ENCODE assay signal across 16 cellular contexts in genomic region chr7:159022238-159022993, GRCh38.
DNase-seq lines count a peak whose midpoint lies in the region; TF ChIP-seq lines count a peak whose summit lies in the region.
"Had no signal": no experiment of that assay in that cellular context is flagged by ENCODE, and none has a peak within 500 bp of the region (broad histone marks: within the 10 kb centered on the region; RNA-seq: fewer than 3 reads in every experiment).

No MANE protein-coding gene starts in this region.

- POLR2A ChIA-PET in activated CD4-positive, alpha-beta memory T cell treated with anti-CD3 and anti-CD28 coated beads, Interleukin-2, amount 10 ng/mL, durations not matched to agents 7 days and 5 days (lab: Charles Lee): no interaction called here

- TF ChIP-seq CTCF in right atrium auricular region (IDR thresholded peaks at IDR 0.05) (no peak), endodermal cell (conservative IDR thresholded peaks at IDR 0.05) (no peak), suprapubic skin (IDR thresholded peaks at IDR 0.05) (no peak), mesothelial cell of epicardium (IDR thresholded peaks at IDR 0.05; ENCODE audit: unreplicated experiment) (no peak)

- no peaks in the 10 kb centered on the region for H3K27me3 ChIP-seq in right atrium auricular region
- H3K27me3 ChIP-seq in endodermal cell (ENCODE audit: control insufficient read depth, insufficient read depth, low read length, poor library complexity, severe bottlenecking): no peaks in the 10 kb centered on the region
- H3K27me3 ChIP-seq in suprapubic skin: peaks cover 5% of the 10 kb centered on the region
- H3K27me3 ChIP-seq: cardiac muscle cell, tibial artery had no signal

- no peak for TF ChIP-seq POLR2A in suprapubic skin (IDR thresholded peaks at IDR 0.05)

- H3K9ac ChIP-seq in endodermal cell (ENCODE audit: extremely low read depth, low read length, poor library complexity, severe bottlenecking): no peak overlapping the region
- H3K9ac ChIP-seq: SK-N-SH had no signal

- H3K27ac Mint-ChIP-seq in endodermal cell: no peak overlapping the region
- no peak overlapping the region for H3K27ac Mint-ChIP-seq in activated CD4-positive, alpha-beta memory T cell treated with anti-CD3 and anti-CD28 coated beads, Interleukin-2, amount 10 ng/mL, durations not matched to agents 7 days and 5 days
- H3K27ac Mint-ChIP-seq in mesothelial cell of epicardium: no peak overlapping the region
- H3K27ac Mint-ChIP-seq: effector memory CD8-positive, alpha-beta T cell; HFFc6 had no signal

- WGBS in endodermal cell (ENCODE audit: insufficient coverage in 1 of 2, insufficient read length in 1 of 2), 2 experiments: 72 to 82% methylated on average over 10 to 20 of the region's 20 CpGs
- 87% methylated on average over 15 of the region's 20 CpGs for WGBS in suprapubic skin

- H3K4me1 Mint-ChIP-seq in endodermal cell: no peaks in the 10 kb centered on the region
- peaks cover 3% of the 10 kb centered on the region for H3K4me1 Mint-ChIP-seq in activated CD4-positive, alpha-beta memory T cell treated with anti-CD3 and anti-CD28 coated beads, Interleukin-2, amount 10 ng/mL, durations not matched to agents 7 days and 5 days
- H3K4me1 Mint-ChIP-seq in mesothelial cell of epicardium: peaks cover 42% of the 10 kb centered on the region

- H3K36me3 Mint-ChIP-seq in endodermal cell (ENCODE audit: low read depth) (no peaks in the 10 kb centered on the region), mesothelial cell of epicardium (no peaks in the 10 kb centered on the region)
- no peaks in the 10 kb centered on the region for H3K36me3 Mint-ChIP-seq in activated CD4-positive, alpha-beta memory T cell treated with anti-CD3 and anti-CD28 coated beads, Interleukin-2, amount 10 ng/mL, durations not matched to agents 7 days and 5 days (ENCODE audit: low read depth)

- H3K27ac ChIP-seq in right atrium auricular region (no peak overlapping the region), endodermal cell (ENCODE audit: low read depth, low read length) (no peak overlapping the region), suprapubic skin (no peak overlapping the region)
- H3K27ac ChIP-seq: cardiac muscle cell, tibial artery had no signal

- intact Hi-C loops in cardiac septum (cut with DNase I): no loop called here

- no peak overlapping the region for H3K4me3 Mint-ChIP-seq in endodermal cell
- no peak overlapping the region for H3K4me3 Mint-ChIP-seq in activated CD4-positive, alpha-beta memory T cell treated with anti-CD3 and anti-CD28 coated beads, Interleukin-2, amount 10 ng/mL, durations not matched to agents 7 days and 5 days
- H3K4me3 Mint-ChIP-seq in mesothelial cell of epicardium: no peak overlapping the region
- H3K4me3 Mint-ChIP-seq: activated T-cell treated with anti-CD3 and anti-CD28 coated beads, Interleukin-2, amount 50 U/mL, for 4 hours; effector memory CD8-positive, alpha-beta T cell; HFFc6 had no signal

- peak; percentile 64 for DNase-seq in cardiac septum (ENCODE audit: low spot score)
- DNase-seq in right atrium auricular region (ENCODE audit: low spot score): no peak
- DNase-seq in NCI-H69 (lab: John Stamatoyannopoulos, UW): peak; percentile 6
- DNase-seq in endodermal cell: peak; percentile 21
- peak; percentile 49 to 59 for DNase-seq in suprapubic skin (ENCODE audit: low spot score in 2 of 2)
- DNase-seq in activated CD4-positive, alpha-beta memory T cell treated with anti-CD3 and anti-CD28 coated beads, Interleukin-2, amount 10 ng/mL, durations not matched to agents 7 days and 5 days: no peak
- DNase-seq in mesothelial cell of epicardium (ENCODE audit: low spot score in 2 of 2, unreplicated experiment in 2 of 2): no peak
- DNase-seq in ACHN: no peak
- DNase-seq: activated CD4-positive, alpha-beta T cell treated with anti-CD3 and anti-CD28 coated beads, Interleukin-2, amount 50 U/mL, for 1 hour; activated T-cell treated with anti-CD3 and anti-CD28 coated beads, Interleukin-2, amount 50 U/mL, for 4 hours; effector memory CD8-positive, alpha-beta T cell; HFFc6; NCI-H2107; SK-N-SH had no signal

- CTCF ChIA-PET in activated CD4-positive, alpha-beta memory T cell treated with anti-CD3 and anti-CD28 coated beads, Interleukin-2, amount 10 ng/mL, durations not matched to agents 7 days and 5 days (lab: Charles Lee): no interaction called here

- H3K36me3 ChIP-seq in right atrium auricular region (no peaks in the 10 kb centered on the region), endodermal cell (ENCODE audit: control insufficient read depth, insufficient read depth, low read length) (no peaks in the 10 kb centered on the region), suprapubic skin (no peaks in the 10 kb centered on the region)
- H3K36me3 ChIP-seq: cardiac muscle cell, tibial artery had no signal

- H3K27me3 Mint-ChIP-seq in endodermal cell (ENCODE audit: insufficient read depth) (no peaks in the 10 kb centered on the region), mesothelial cell of epicardium (ENCODE audit: low read depth) (no peaks in the 10 kb centered on the region)
- H3K27me3 Mint-ChIP-seq in activated CD4-positive, alpha-beta memory T cell treated with anti-CD3 and anti-CD28 coated beads, Interleukin-2, amount 10 ng/mL, durations not matched to agents 7 days and 5 days: no peaks in the 10 kb centered on the region

- H3K9me3 Mint-ChIP-seq in endodermal cell: peaks cover 11% of the 10 kb centered on the region
- H3K9me3 Mint-ChIP-seq in activated CD4-positive, alpha-beta memory T cell treated with anti-CD3 and anti-CD28 coated beads, Interleukin-2, amount 10 ng/mL, durations not matched to agents 7 days and 5 days: peaks cover 4% of the 10 kb centered on the region
- no peaks in the 10 kb centered on the region for H3K9me3 Mint-ChIP-seq in mesothelial cell of epicardium
- H3K9me3 Mint-ChIP-seq: activated T-cell treated with anti-CD3 and anti-CD28 coated beads, Interleukin-2, amount 50 U/mL, for 4 hours; effector memory CD8-positive, alpha-beta T cell had no signal

- H3K9me3 ChIP-seq in right atrium auricular region (no peaks in the 10 kb centered on the region), endodermal cell (ENCODE audit: control insufficient read depth, low read length) (peaks cover 30% of the 10 kb centered on the region), suprapubic skin (no peaks in the 10 kb centered on the region)
- H3K9me3 ChIP-seq: SK-N-SH, tibial artery had no signal

- no peak for TF ChIP-seq EP300 in suprapubic skin (IDR thresholded peaks at IDR 0.05)

- in situ Hi-C loops in ACHN (cut with HindIII; ENCODE audit: low pct_ligation_motif_present, low pct_unique_long_range_greater_than_20kb, low sequenced_read_pairs): no loop called here

- H3K4me3 ChIP-seq in right atrium auricular region (no peak overlapping the region), endodermal cell (ENCODE audit: low read length) (no peak overlapping the region), suprapubic skin (no peak overlapping the region)
- H3K4me3 ChIP-seq: cardiac muscle cell, tibial artery had no signal

- H3K4me1 ChIP-seq in right atrium auricular region (peaks cover 0 to 8% of the 10 kb centered on the region in 2 donors), endodermal cell (ENCODE audit: control insufficient read depth, insufficient read depth, low read length) (no peaks in the 10 kb centered on the region), suprapubic skin (peaks cover 4% of the 10 kb centered on the region)

Comparison
In these comparisons a context has a peak if more than half of its experiments do, and no peak if none do; other contexts are left out.
1. DNase-seq: peak in cardiac septum (single experiment), NCI-H69 (single experiment), endodermal cell (single experiment) and suprapubic skin (2 of 2); none in right atrium auricular region (single experiment), activated CD4-positive, alpha-beta memory T cell treated with anti-CD3 and anti-CD28 coated beads, Interleukin-2, amount 10 ng/mL, durations not matched to agents 7 days and 5 days (single experiment), mesothelial cell of epicardium (0 of 2) and ACHN (single experiment).